22 cellular contexts compared by ENCODE assay signal in genomic region chr22:45917146-45917545, GRCh38. TPM values are rescaled to one million over a fixed set of nuclear protein-coding genes. Genes with fewer than 3 reads are reported as not detected.
DNase-seq lines count a peak whose midpoint lies in the region; ATAC-seq and TF ChIP-seq lines count a peak whose summit lies in the region.
"Had no signal": no experiment of that assay in that cellular context is flagged by ENCODE, and none has a peak within 500 bp of the region (broad histone marks: within the 10 kb centered on the region; RNA-seq: fewer than 3 reads in every experiment).

No MANE protein-coding gene starts in this region.

- no peak for ATAC-seq in activated T-cell treated with anti-CD3 and anti-CD28 coated beads, Interleukin-2, amount 50 U/mL, for 72 hours (replicated peaks in 1 of 2)
- ATAC-seq: activated CD4-positive, CD25-positive, alpha-beta regulatory T cell treated with anti-CD3 and anti-CD28 coated beads, Interleukin-2, amount 50 U/mL, for 24 hours; activated T-helper 17 cell treated with anti-CD3 and anti-CD28 coated beads, Interleukin-2, amount 50 U/mL, for 72 hours; natural killer cell treated with Interleukin-12 subunit alpha and Interleukin-12 subunit beta and Interleukin-15 and Interleukin-18, amount 100 ng/mL, for 72 hours; upper lobe of right lung had no signal

- H3K79me2 ChIP-seq in PC-9 (ENCODE audit: low read depth): no peaks in the 10 kb centered on the region

- H2AFZ ChIP-seq in PC-9: no peak overlapping the region

- peaks cover 6% of the 10 kb centered on the region for H3K27me3 Mint-ChIP-seq in activated T-cell treated with anti-CD3 and anti-CD28 coated beads, Interleukin-2, amount 50 U/mL, for 72 hours (ENCODE audit: low read depth)

- H3K27ac Mint-ChIP-seq in activated T-cell treated with anti-CD3 and anti-CD28 coated beads, Interleukin-2, amount 50 U/mL, for 72 hours: no peak overlapping the region
- H3K27ac Mint-ChIP-seq: activated naive CD8-positive, alpha-beta T cell treated with anti-CD3 and anti-CD28 coated beads, Interleukin-2, amount 10 ng/mL, durations not matched to agents 7 days and 5 days; activated T-helper 17 cell treated with anti-CD3 and anti-CD28 coated beads, Interleukin-2, amount 50 U/mL, for 72 hours; natural killer cell treated with Interleukin-12 subunit alpha and Interleukin-12 subunit beta and Interleukin-15 and Interleukin-18, amount 100 ng/mL, for 72 hours; progenitor cell of endocrine pancreas had no signal

- TF ChIP-seq CTCF in PC-9 (conservative IDR thresholded peaks at IDR 0.05): no peak

- peaks cover 4 to 5% of the 10 kb centered on the region in 2 donors for H3K9me3 Mint-ChIP-seq in activated T-cell treated with anti-CD3 and anti-CD28 coated beads, Interleukin-2, amount 50 U/mL, for 72 hours
- H3K9me3 Mint-ChIP-seq: natural killer cell treated with Interleukin-12 subunit alpha and Interleukin-12 subunit beta and Interleukin-15 and Interleukin-18, amount 100 ng/mL, for 72 hours had no signal

- no peaks in the 10 kb centered on the region for H3K36me3 ChIP-seq in PC-9 (ENCODE audit: low read depth)
- H3K36me3 ChIP-seq: brain microvascular endothelial cell, upper lobe of right lung had no signal

- peaks cover 85% of the 10 kb centered on the region for H3K4me1 ChIP-seq in PC-9 (replicated peaks; ENCODE audit: insufficient read depth)

- no peaks in the 10 kb centered on the region for H4K20me1 ChIP-seq in PC-9 (ENCODE audit: insufficient read depth)

- CTCF ChIA-PET in PC-9 (lab: Charles Lee): interaction anchor here (0.5 kb wide), 2 partner anchors 64 to 612 kb away, joined by 3 to 4 read pairs; no protein-coding TSS in a partner anchor

- intact Hi-C loops in PC-9 (cut with micrococcal nuclease; ENCODE audit: unreplicated experiment): loop anchor here (5.0 kb wide), 2 partner anchors 140 to 230 kb away; no protein-coding TSS in a partner anchor

- H3K9me3 ChIP-seq in PC-9 (ENCODE audit: insufficient read depth, low read depth): 0 out of 2 replicates have a peak, but pooled peaks cover 8% of the 10 kb centered on the region
- H3K9me3 ChIP-seq: upper lobe of right lung had no signal

- H3K9me2 ChIP-seq in PC-9 (ENCODE audit: insufficient read depth): no peaks in the 10 kb centered on the region

- H3K36me3 Mint-ChIP-seq in activated T-cell treated with anti-CD3 and anti-CD28 coated beads, Interleukin-2, amount 50 U/mL, for 72 hours (ENCODE audit: insufficient read depth in 2 of 2): peaks cover 0 to 2% of the 10 kb centered on the region in 2 donors
- H3K36me3 Mint-ChIP-seq: activated naive CD8-positive, alpha-beta T cell treated with anti-CD3 and anti-CD28 coated beads, Interleukin-2, amount 10 ng/mL, durations not matched to agents 7 days and 5 days; natural killer cell treated with Interleukin-12 subunit alpha and Interleukin-12 subunit beta and Interleukin-15 and Interleukin-18, amount 100 ng/mL, for 72 hours had no signal

- H3K4me3 ChIP-seq in PC-9: no peak overlapping the region
- H3K4me3 ChIP-seq: SK-N-MC, upper lobe of right lung had no signal

- no peak overlapping the region for H3K4me3 Mint-ChIP-seq in activated T-cell treated with anti-CD3 and anti-CD28 coated beads, Interleukin-2, amount 50 U/mL, for 72 hours
- H3K4me3 Mint-ChIP-seq: activated naive CD8-positive, alpha-beta T cell treated with anti-CD3 and anti-CD28 coated beads, Interleukin-2, amount 10 ng/mL, durations not matched to agents 7 days and 5 days; activated T-helper 17 cell treated with anti-CD3 and anti-CD28 coated beads, Interleukin-2, amount 50 U/mL, for 72 hours; natural killer cell treated with Interleukin-12 subunit alpha and Interleukin-12 subunit beta and Interleukin-15 and Interleukin-18, amount 100 ng/mL, for 72 hours had no signal

- no peaks in the 10 kb centered on the region for H3K4me1 Mint-ChIP-seq in activated T-cell treated with anti-CD3 and anti-CD28 coated beads, Interleukin-2, amount 50 U/mL, for 72 hours (ENCODE audit: low read depth)
- H3K4me1 Mint-ChIP-seq: activated naive CD8-positive, alpha-beta T cell treated with anti-CD3 and anti-CD28 coated beads, Interleukin-2, amount 10 ng/mL, durations not matched to agents 7 days and 5 days; activated T-helper 17 cell treated with anti-CD3 and anti-CD28 coated beads, Interleukin-2, amount 50 U/mL, for 72 hours had no signal

- no TSS peak for BruUV-seq in PC-9 (replicated peaks; lab: Mats Ljungman, UMichigan)

- H3K27ac ChIP-seq in PC-9: no peak overlapping the region
- H3K27ac ChIP-seq: brain microvascular endothelial cell, SK-N-MC, upper lobe of right lung had no signal

- peak overlapping the region; percentile 41 for H3K4me2 ChIP-seq in PC-9

- peak; percentile 52 for DNase-seq in NCI-H748 (lab: John Stamatoyannopoulos, UW; ENCODE audit: unreplicated experiment)
- no peak for DNase-seq in NCI-H748 treated with DMSO at 0.1 percent for 48 hours (lab: John Stamatoyannopoulos, UW)
- peak; percentile 38 for DNase-seq in NCI-H2029 (lab: John Stamatoyannopoulos, UW)
- DNase-seq in PC-9: peak; percentile 48 to 51
- no peak for DNase-seq in activated T-cell treated with anti-CD3 and anti-CD28 coated beads, Interleukin-2, amount 50 U/mL, for 72 hours
- DNase-seq in retina: no peak
- no peak for DNase-seq in HuH-7.5 (ENCODE audit: low spot score)
- no peak for DNase-seq in SK-N-DZ (ENCODE audit: low spot score)
- DNase-seq: activated naive CD8-positive, alpha-beta T cell treated with anti-CD3 and anti-CD28 coated beads, Interleukin-2, amount 10 ng/mL, durations not matched to agents 7 days and 5 days; brain microvascular endothelial cell; KG1; mesendoderm; small intestine; stimulated activated CD4-positive, alpha-beta T cell treated with anti-CD3 and anti-CD28 coated beads, Interleukin-4, amount 100 ng/mL, for 1 hour; upper lobe of right lung had no signal

- no peaks in the 10 kb centered on the region for H3K27me3 ChIP-seq in PC-9 (ENCODE audit: insufficient read depth, low read depth)
- H3K27me3 ChIP-seq: brain microvascular endothelial cell, upper lobe of right lung had no signal

- POLR2A ChIA-PET in PC-9 (lab: Charles Lee; ENCODE audit: unreplicated experiment): interaction anchor here (0.6 kb wide), 1 partner anchor 21 kb away, joined by 4 read pairs; no protein-coding TSS in a partner anchor

- H3F3A ChIP-seq in PC-9 (ENCODE audit: insufficient read depth, low read depth): peaks cover 59% of the 10 kb centered on the region

RNA-seq across cellular contexts. Expression of gene WNT7B, which starts 59.8 kb away (rescaled TPM):
- total RNA-seq in PC-9 (2021): 66.9 and 75.5 TPM in 2 replicates
- not detected for total RNA-seq in activated T-cell treated with anti-CD3 and anti-CD28 coated beads, Interleukin-2, amount 50 U/mL, for 72 hours
- 0.16 and 0.22 TPM in 2 replicates for polyA plus RNA-seq in SK-N-DZ (2014; cell fraction: cytosol; rRNA removed)
- polyA plus RNA-seq in SK-N-DZ (2014; cell fraction: nucleus; rRNA removed): not detected in 2 replicates
- total RNA-seq: activated CD8-positive, alpha-beta memory T cell treated with anti-CD3 and anti-CD28 coated beads for 36 hours; activated naive CD8-positive, alpha-beta T cell treated with anti-CD3 and anti-CD28 coated beads, Interleukin-2, amount 10 ng/mL, durations not matched to agents 7 days and 5 days; activated T-helper 17 cell treated with anti-CD3 and anti-CD28 coated beads, Interleukin-2, amount 50 U/mL, for 72 hours; endothelial cell of umbilical vein; natural killer cell treated with Interleukin-12 subunit alpha and Interleukin-12 subunit beta and Interleukin-15 and Interleukin-18, amount 100 ng/mL, for 72 hours had no signal
- polyA plus RNA-seq: endothelial cell of umbilical vein had no signal

Comparison
In these comparisons a context has a peak if more than half of its experiments do, and no peak if none do; other contexts are left out.
1. DNase-seq: peak in NCI-H748 (single experiment), NCI-H2029 (single experiment) and PC-9 (2 of 2); none in NCI-H748 treated with DMSO at 0.1 percent for 48 hours (single experiment), activated T-cell treated with anti-CD3 and anti-CD28 coated beads, Interleukin-2, amount 50 U/mL, for 72 hours (0 of 2), retina (single experiment), HuH-7.5 (single experiment) and SK-N-DZ (single experiment).
2. RNA of gene WNT7B, which starts 59.8 kb away (total RNA-seq): 66.9 to 75.5 TPM in PC-9; not detected in activated T-cell treated with anti-CD3 and anti-CD28 coated beads, Interleukin-2, amount 50 U/mL, for 72 hours; every median in the first group is over 10 times any median in the second.